10 cellular contexts compared by ENCODE assay signal in genomic region chr7:130890176-130891020, GRCh38.
A peak's percentile ranks its signal among the peaks of the same experiment; 100 is the strongest.
DNase-seq lines count a peak whose midpoint lies in the region; ATAC-seq and TF ChIP-seq lines count a peak whose summit lies in the region.
"Had no signal": no experiment of that assay in that cellular context is flagged by ENCODE, and none has a peak within 500 bp of the region (broad histone marks: within the 10 kb centered on the region; RNA-seq: fewer than 3 reads in every experiment).

No MANE protein-coding gene starts in this region.

- peaks cover 92% of the 10 kb centered on the region for H3K79me2 ChIP-seq in fibroblast of lung (ENCODE audit: control insufficient read depth, insufficient read depth, low read length)
- H3K79me2 ChIP-seq in trophoblast cell (ENCODE audit: control insufficient read depth, insufficient read depth, low read length, poor library complexity) = no peaks in the 10 kb centered on the region

- H3K14ac ChIP-seq in trophoblast cell (ENCODE audit: low read length) = no peak overlapping the region

- peak overlapping the region; percentile 33 for H3K9ac ChIP-seq in fibroblast of lung (ENCODE audit: insufficient read depth, low read length)
- H3K9ac ChIP-seq in trophoblast cell (ENCODE audit: low read length) = no peak overlapping the region

- H2AK5ac ChIP-seq in trophoblast cell (ENCODE audit: low read length) = peak overlapping the region; percentile 23

- no peak overlapping the region for H4K12ac ChIP-seq in trophoblast cell (ENCODE audit: low read depth, low read length)

- H3K36me3 ChIP-seq in fibroblast of lung (ENCODE audit: control insufficient read depth, insufficient read depth, low read length) = peaks cover 20% of the 10 kb centered on the region
- no peaks in the 10 kb centered on the region for H3K36me3 ChIP-seq in trophoblast cell (ENCODE audit: control insufficient read depth in 1 of 2, insufficient read depth in 2 of 2, low read length in 2 of 2)
- H3K36me3 ChIP-seq: pancreas had no signal

- no peak overlapping the region for H3K23ac ChIP-seq in trophoblast cell (ENCODE audit: low read length)

- WGBS in trophoblast cell (ENCODE audit: extremely low coverage, insufficient coverage, insufficient read length) = no CpG with 5 or more reads among the region's 11 CpGs

- H3K4ac ChIP-seq in trophoblast cell (ENCODE audit: low read depth, low read length) = no peak overlapping the region

- CTCF ChIA-PET in AG04450 (lab: Charles Lee) = interaction anchor here (0.6 to 1.9 kb wide), 4 partner anchors 16 to 178 kb away, joined by 3 to 4 read pairs (median 3); no protein-coding TSS in a partner anchor

- H3K18ac ChIP-seq in trophoblast cell (ENCODE audit: low read length) = no peak overlapping the region

- DNase-seq in AG04450 (ENCODE audit: low read depth, low spot score) (no peak), fibroblast of lung (ENCODE audit: low read depth in 2 of 2) (peak in 1 of 2 donors; percentile 94), trophoblast cell (no peak), NCI-H187 (lab: John Stamatoyannopoulos, UW) (no peak), NOMO-1 (lab: John Stamatoyannopoulos, UW; ENCODE audit: unreplicated experiment in 2 of 2) (no peak)
- DNase-seq: CD4-positive, alpha-beta T cell; pancreas had no signal

- ATAC-seq in SK-N-SH treated with all-trans-retinoic acid at 6 μM for 48 hours (no peak), GM18520 (IDR thresholded peaks at IDR 0.05; ENCODE audit: unreplicated experiment) (no peak), GM21737 (IDR thresholded peaks at IDR 0.05; ENCODE audit: unreplicated experiment) (no peak)

- H3K9me3 ChIP-seq in AG04450 (ENCODE audit: control insufficient read depth, insufficient read depth, low read length) (no peaks in the 10 kb centered on the region), fibroblast of lung (ENCODE audit: control insufficient read depth, insufficient read depth, low read depth, low read length) (no peaks in the 10 kb centered on the region), trophoblast cell (ENCODE audit: insufficient read depth, low read depth, low read length) (no peaks in the 10 kb centered on the region)
- H3K9me3 ChIP-seq: pancreas had no signal

- H3K79me1 ChIP-seq in trophoblast cell (ENCODE audit: low read length) = peaks cover 21% of the 10 kb centered on the region

- H3K4me2 ChIP-seq in fibroblast of lung (ENCODE audit: extremely low read depth, insufficient read depth, low read length) = peak overlapping the region; percentile 62
- no peak overlapping the region for H3K4me2 ChIP-seq in trophoblast cell (ENCODE audit: low read length)

- H4K20me1 ChIP-seq in fibroblast of lung (ENCODE audit: control insufficient read depth, extremely low read depth, insufficient read depth, low read length) = no peaks in the 10 kb centered on the region

- H3K27ac ChIP-seq in AG04450 (ENCODE audit: low read depth, low read length) = peak overlapping the region; percentile 85
- H3K27ac ChIP-seq in fibroblast of lung (ENCODE audit: insufficient read depth, low read length) = peak overlapping the region; percentile 90
- H3K27ac ChIP-seq in trophoblast cell (ENCODE audit: low read depth, low read length) = no peak overlapping the region

- peaks cover 64% of the 10 kb centered on the region for H3K4me1 ChIP-seq in fibroblast of lung (ENCODE audit: control insufficient read depth, extremely low read depth, insufficient read depth, low read length)
- H3K4me1 ChIP-seq in trophoblast cell (ENCODE audit: control insufficient read depth in 1 of 2, insufficient read depth in 2 of 2, low read length in 2 of 2) = peaks cover 21 to 22% of the 10 kb centered on the region in 2 experiments

- TF ChIP-seq CTCF in AG04450 (IDR thresholded peaks at IDR 0.05; ENCODE audit: low read depth, low read length) = no peak
- no peak for TF ChIP-seq CTCF in fibroblast of lung (conservative IDR thresholded peaks at IDR 0.05 in 1 of 2, IDR thresholded peaks at IDR 0.05 in 1 of 2; ENCODE audit: low read depth in 1 of 2, low read length in 2 of 2)

- no peak overlapping the region for H4K8ac ChIP-seq in trophoblast cell (ENCODE audit: low read depth, low read length)

- H3K27me3 ChIP-seq in AG04450 (ENCODE audit: control insufficient read depth, insufficient read depth, low read length) (no peaks in the 10 kb centered on the region), fibroblast of lung (ENCODE audit: control insufficient read depth, insufficient read depth, low read length) (no peaks in the 10 kb centered on the region), trophoblast cell (ENCODE audit: insufficient read depth, low read length) (no peaks in the 10 kb centered on the region)
- H3K27me3 ChIP-seq: pancreas had no signal

- peak overlapping the region; percentile 14 for H2BK12ac ChIP-seq in trophoblast cell (ENCODE audit: low read length)

- no peak overlapping the region for H2BK5ac ChIP-seq in trophoblast cell (ENCODE audit: low read depth, low read length, poor library complexity)

- peak overlapping the region; percentile 33 for H2BK120ac ChIP-seq in trophoblast cell (ENCODE audit: insufficient read depth, low read length, poor library complexity)

- peak overlapping the region; percentile 9 for H4K91ac ChIP-seq in trophoblast cell (ENCODE audit: low read depth, low read length)

- H3K4me3 ChIP-seq in AG04450 (ENCODE audit: low read depth, low read length) (peak overlapping the region; percentile 25), fibroblast of lung (replicated peaks in 1 of 4; ENCODE audit: control extremely low read depth in 1 of 4, insufficient read depth in 1 of 4, low read depth in 3 of 4, low read length in 4 of 4) (peak overlapping the region in 2 of 4 experiments; percentile 23 to 37), trophoblast cell (ENCODE audit: low read depth, low read length) (no peak overlapping the region)
- H3K4me3 ChIP-seq: pancreas had no signal

- H2AFZ ChIP-seq in fibroblast of lung (ENCODE audit: low read length) (no peak overlapping the region), trophoblast cell (ENCODE audit: insufficient read depth, low read length, poor library complexity) (no peak overlapping the region)

- POLR2A ChIA-PET in AG04450 (lab: Yijun Ruan, JAX) = interaction anchor here (0.8 to 1.2 kb wide), 2 partner anchors 9 to 14 kb away, joined by 4 to 5 read pairs; no protein-coding TSS in a partner anchor

TF ChIP-seq in SK-N-SH treated with all-trans-retinoic acid at 6 μM for 48 hours, 23 proteins besides CTCF, POLR2A, EP300 and RAD21:
- TF ChIP-seq SNAI2 (CRISPR knock-in tag; IDR thresholded peaks at IDR 0.05) (0 out of 2 replicates have a peak, but pooled peaks have one; percentile 27), BACH2 (CRISPR knock-in tag; IDR thresholded peaks at IDR 0.05; ENCODE audit: borderline replicate concordance) (no peak)
